ENCODE assay signal across 8 cellular contexts in the genomic region with DNA sequence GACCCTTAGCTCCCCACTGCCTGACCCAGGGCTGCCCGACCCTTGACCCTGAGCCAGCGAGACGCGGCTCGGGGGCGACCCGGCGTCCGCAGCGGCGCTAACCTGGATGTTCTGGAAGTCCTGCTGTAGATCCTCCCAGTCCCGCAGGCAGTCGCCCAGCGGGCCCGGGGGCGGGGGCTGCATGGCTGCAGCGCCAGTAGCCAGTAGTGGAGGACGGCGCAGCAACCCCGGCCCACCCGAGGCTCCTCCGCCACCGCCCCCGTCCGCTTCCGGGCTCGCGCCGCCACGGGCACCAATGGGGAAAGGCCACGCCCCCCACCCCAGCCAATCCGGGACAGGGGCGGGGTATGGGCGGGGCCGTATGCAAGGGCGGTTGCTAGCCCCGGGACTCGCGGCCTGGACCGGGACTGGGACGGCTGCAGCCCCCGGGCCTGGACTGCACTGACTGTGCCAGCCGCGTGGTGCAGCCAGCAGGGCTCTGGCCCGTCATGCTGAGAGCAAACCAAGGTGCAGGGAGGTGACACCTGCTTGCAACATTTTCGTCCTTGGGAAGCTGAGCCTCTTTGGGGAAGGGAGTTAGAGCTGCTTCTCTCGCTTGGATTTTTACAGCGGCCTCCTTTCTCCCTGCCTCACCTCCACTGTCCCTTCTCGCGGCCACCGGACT. TPM values are rescaled to one million over a fixed set of nuclear protein-coding genes. Genes with fewer than 3 reads are reported as not detected.
DNase-seq lines count a peak whose midpoint lies in the region; ATAC-seq and TF ChIP-seq lines count a peak whose summit lies in the region.

A gene (minus strand): TSS at position 208 of the 664 bp plus-strand sequence. CDS start 25 bp downstream, at position 183.

- peak within 1 kb of the TSS; percentile 80 for H3K4me3 Mint-ChIP-seq in activated T-helper 2 cell treated with anti-CD3 and anti-CD28 coated beads, Interferon-gamma antibody, Interleukin-2, Interleukin-4, amounts not matched to agents 10 μg/mL and 5 μg/mL and 100 μg/mL, durations not matched to agents 14 hours and 24 hours and 36 hours (ENCODE audit: low read depth)
- peak within 1 kb of the TSS; percentile 78 for H3K4me3 Mint-ChIP-seq in natural killer cell treated with Interleukin-12 subunit alpha and Interleukin-12 subunit beta and Interleukin-15 and Interleukin-18, amount 100 ng/mL, for 72 hours

- H3K27ac Mint-ChIP-seq in activated T-helper 2 cell treated with anti-CD3 and anti-CD28 coated beads, Interferon-gamma antibody, Interleukin-2, Interleukin-4, amounts not matched to agents 10 μg/mL and 5 μg/mL and 100 μg/mL, durations not matched to agents 14 hours and 24 hours and 36 hours, result no peak within 1 kb of the TSS
- peak within 1 kb of the TSS; percentile 57 to 86 for H3K27ac Mint-ChIP-seq in natural killer cell treated with Interleukin-12 subunit alpha and Interleukin-12 subunit beta and Interleukin-15 and Interleukin-18, amount 100 ng/mL, for 72 hours

- H3K36me3 ChIP-seq in ES-I3 (ENCODE audit: insufficient read depth, low read length) (no peaks in the 10 kb centered on the region), H7 (replicated peaks; ENCODE audit: control insufficient read depth, insufficient read depth, low read length) (no peaks in the 10 kb centered on the region), Loucy (ENCODE audit: insufficient read depth, low read length) (no peaks in the 10 kb centered on the region), RWPE2 (ENCODE audit: low read depth) (peaks cover 10% of the 10 kb centered on the region; the same call in 1 of the 2 replicates)

- no peaks in the 10 kb centered on the region for H3K9me3 Mint-ChIP-seq in activated T-helper 2 cell treated with anti-CD3 and anti-CD28 coated beads, Interferon-gamma antibody, Interleukin-2, Interleukin-4, amounts not matched to agents 10 μg/mL and 5 μg/mL and 100 μg/mL, durations not matched to agents 14 hours and 24 hours and 36 hours
- no peaks in the 10 kb centered on the region for H3K9me3 Mint-ChIP-seq in natural killer cell treated with Interleukin-12 subunit alpha and Interleukin-12 subunit beta and Interleukin-15 and Interleukin-18, amount 100 ng/mL, for 72 hours

- peaks cover 3% of the 10 kb centered on the region for H4K20me1 ChIP-seq in Loucy (ENCODE audit: insufficient read depth, low read length, poor library complexity, severe bottlenecking)

- no peaks in the 10 kb centered on the region for H3K9me2 ChIP-seq in Loucy (replicated peaks; ENCODE audit: low read depth, low read length)

- TF ChIP-seq CTCF in Loucy (conservative IDR thresholded peaks at IDR 0.05; ENCODE audit: low read length), result no peak
- TF ChIP-seq CTCF in RWPE2 (IDR thresholded peaks at IDR 0.05; ENCODE audit: poor library complexity, severe bottlenecking), result peak; percentile 11

- H3K27ac ChIP-seq in RWPE2 (ENCODE audit: poor library complexity, severe bottlenecking), result peak within 1 kb of the TSS; percentile 20

- H2AFZ ChIP-seq in Loucy (ENCODE audit: low read length), result peak within 1 kb of the TSS; percentile 81

- peaks cover 29% of the 10 kb centered on the region for H3K4me1 Mint-ChIP-seq in activated T-helper 2 cell treated with anti-CD3 and anti-CD28 coated beads, Interferon-gamma antibody, Interleukin-2, Interleukin-4, amounts not matched to agents 10 μg/mL and 5 μg/mL and 100 μg/mL, durations not matched to agents 14 hours and 24 hours and 36 hours (ENCODE audit: low read depth)
- H3K4me1 Mint-ChIP-seq in natural killer cell treated with Interleukin-12 subunit alpha and Interleukin-12 subunit beta and Interleukin-15 and Interleukin-18, amount 100 ng/mL, for 72 hours (ENCODE audit: low read depth in 2 of 2), result peaks cover 44 to 64% of the 10 kb centered on the region in 2 donors

- peaks cover 41% of the 10 kb centered on the region for H3K36me3 Mint-ChIP-seq in activated T-helper 2 cell treated with anti-CD3 and anti-CD28 coated beads, Interferon-gamma antibody, Interleukin-2, Interleukin-4, amounts not matched to agents 10 μg/mL and 5 μg/mL and 100 μg/mL, durations not matched to agents 14 hours and 24 hours and 36 hours (ENCODE audit: low read depth)
- peaks cover 7% of the 10 kb centered on the region for H3K36me3 Mint-ChIP-seq in natural killer cell treated with Interleukin-12 subunit alpha and Interleukin-12 subunit beta and Interleukin-15 and Interleukin-18, amount 100 ng/mL, for 72 hours

- H3K9me3 ChIP-seq in ES-I3 (ENCODE audit: control insufficient read depth, insufficient read depth, low read length) (no peaks in the 10 kb centered on the region), Loucy (ENCODE audit: insufficient read depth, low read depth, low read length) (no peaks in the 10 kb centered on the region), RWPE2 (ENCODE audit: severe bottlenecking) (no peaks in the 10 kb centered on the region)

- H3K4me1 ChIP-seq in ES-I3 (ENCODE audit: insufficient read depth, low read length) (peaks cover 9% of the 10 kb centered on the region; the same call in 1 of the 2 replicates), Loucy (ENCODE audit: insufficient read depth, low read length, poor library complexity, severe bottlenecking) (peaks cover 8% of the 10 kb centered on the region), RWPE2 (ENCODE audit: insufficient read depth, poor library complexity, severe bottlenecking) (no peaks in the 10 kb centered on the region)

- H3K9ac ChIP-seq in ES-I3 (ENCODE audit: low read depth, low read length) (peak within 1 kb of the TSS; percentile 92), Loucy (ENCODE audit: low read depth, low read length, poor library complexity, severe bottlenecking) (peak within 1 kb of the TSS; percentile 71)

- H3K4me3 ChIP-seq in H7 (ENCODE audit: insufficient read depth, low read depth, low read length) (peak within 1 kb of the TSS; percentile 80), Loucy (ENCODE audit: low read length, poor library complexity, severe bottlenecking) (peak within 1 kb of the TSS; percentile 95), RWPE2 (ENCODE audit: severe bottlenecking) (peak within 1 kb of the TSS; percentile 65)

- ATAC-seq in RWPE2 (ENCODE audit: low read depth), result peak; percentile 93
- ATAC-seq in natural killer cell treated with Interleukin-12 subunit alpha and Interleukin-12 subunit beta and Interleukin-15 and Interleukin-18, amount 100 ng/mL, for 72 hours, result peak; percentile 97 to 98

- H3K27me3 Mint-ChIP-seq in activated T-helper 2 cell treated with anti-CD3 and anti-CD28 coated beads, Interferon-gamma antibody, Interleukin-2, Interleukin-4, amounts not matched to agents 10 μg/mL and 5 μg/mL and 100 μg/mL, durations not matched to agents 14 hours and 24 hours and 36 hours (ENCODE audit: low read depth), result no peaks in the 10 kb centered on the region
- H3K27me3 Mint-ChIP-seq in natural killer cell treated with Interleukin-12 subunit alpha and Interleukin-12 subunit beta and Interleukin-15 and Interleukin-18, amount 100 ng/mL, for 72 hours, result no peaks in the 10 kb centered on the region

- H3K79me2 ChIP-seq in Loucy (ENCODE audit: insufficient read depth, low read length), result no peaks in the 10 kb centered on the region

- H3K4me2 ChIP-seq in Loucy (ENCODE audit: low read depth, low read length, poor library complexity, severe bottlenecking), result peak within 1 kb of the TSS; percentile 87

- H3K27me3 ChIP-seq in H7 (ENCODE audit: control insufficient read depth, insufficient read depth, low read length) (no peaks in the 10 kb centered on the region), Loucy (ENCODE audit: insufficient read depth, low read length, poor library complexity, severe bottlenecking) (no peaks in the 10 kb centered on the region), RWPE2 (ENCODE audit: insufficient read depth, poor library complexity, severe bottlenecking) (no peaks in the 10 kb centered on the region)

- no peaks in the 10 kb centered on the region for H3F3A ChIP-seq in Loucy (ENCODE audit: low read depth)

- intact Hi-C loops in activated T-helper 2 cell treated with anti-CD3 and anti-CD28 coated beads, Interferon-gamma antibody, Interleukin-2, Interleukin-4, amounts not matched to agents 10 μg/mL and 5 μg/mL and 100 μg/mL, durations not matched to agents 14 hours and 24 hours and 36 hours (cut with micrococcal nuclease), result loop anchor here (1.0 kb wide), 2 partner anchors 15 to 26 kb away; no protein-coding TSS in a partner anchor

- DNase-seq in H7 (peak; percentile 100), RWPE2 (ENCODE audit: low spot score) (peak; percentile 95), fibroblast of peridontal ligament (ENCODE audit: extremely low read depth) (peak; percentile 82)
- peak; percentile 91 for DNase-seq in activated T-helper 2 cell treated with anti-CD3 and anti-CD28 coated beads, Interferon-gamma antibody, Interleukin-2, Interleukin-4, amounts not matched to agents 10 μg/mL and 5 μg/mL and 100 μg/mL, durations not matched to agents 14 hours and 24 hours and 36 hours (ENCODE audit: low spot score)
- DNase-seq in natural killer cell treated with Interleukin-12 subunit alpha and Interleukin-12 subunit beta and Interleukin-15 and Interleukin-18, amount 100 ng/mL, for 72 hours (ENCODE audit: low spot score), result peak; percentile 96
- peak; percentile 92 for DNase-seq in stimulated activated naive CD4-positive, alpha-beta T cell treated with Interleukin-2 at 50 U/mL for 16 hours (lab: John Stamatoyannopoulos, UW)

RNA-seq across cellular contexts. Expression of the gene that starts here (rescaled TPM):
- 11.0 and 12.8 TPM in 2 replicates for total RNA-seq in H7 (2014; rRNA removed; shearing (Covaris generic))
- 62.4 and 63.7 TPM in 2 replicates for total RNA-seq in activated T-helper 2 cell treated with anti-CD3 and anti-CD28 coated beads, Interferon-gamma antibody, Interleukin-2, Interleukin-4, amounts not matched to agents 10 μg/mL and 5 μg/mL and 100 μg/mL, durations not matched to agents 14 hours and 24 hours and 36 hours
- 100 to 1,000 TPM in 1 of 2 donors, 10 to 100 TPM in 1; 93.9 to 218 TPM for total RNA-seq in natural killer cell treated with Interleukin-12 subunit alpha and Interleukin-12 subunit beta and Interleukin-15 and Interleukin-18, amount 100 ng/mL, for 72 hours

Comparison
In these comparisons a context has a peak if more than half of its experiments do, and no peak if none do; other contexts are left out.
1. Peak in every context shown above with its lines: DNase-seq, ATAC-seq, H3K4me3 ChIP-seq and H3K27ac ChIP-seq.